Comparison of ENCODE assay signal across 9 cellular contexts in the genomic region with DNA sequence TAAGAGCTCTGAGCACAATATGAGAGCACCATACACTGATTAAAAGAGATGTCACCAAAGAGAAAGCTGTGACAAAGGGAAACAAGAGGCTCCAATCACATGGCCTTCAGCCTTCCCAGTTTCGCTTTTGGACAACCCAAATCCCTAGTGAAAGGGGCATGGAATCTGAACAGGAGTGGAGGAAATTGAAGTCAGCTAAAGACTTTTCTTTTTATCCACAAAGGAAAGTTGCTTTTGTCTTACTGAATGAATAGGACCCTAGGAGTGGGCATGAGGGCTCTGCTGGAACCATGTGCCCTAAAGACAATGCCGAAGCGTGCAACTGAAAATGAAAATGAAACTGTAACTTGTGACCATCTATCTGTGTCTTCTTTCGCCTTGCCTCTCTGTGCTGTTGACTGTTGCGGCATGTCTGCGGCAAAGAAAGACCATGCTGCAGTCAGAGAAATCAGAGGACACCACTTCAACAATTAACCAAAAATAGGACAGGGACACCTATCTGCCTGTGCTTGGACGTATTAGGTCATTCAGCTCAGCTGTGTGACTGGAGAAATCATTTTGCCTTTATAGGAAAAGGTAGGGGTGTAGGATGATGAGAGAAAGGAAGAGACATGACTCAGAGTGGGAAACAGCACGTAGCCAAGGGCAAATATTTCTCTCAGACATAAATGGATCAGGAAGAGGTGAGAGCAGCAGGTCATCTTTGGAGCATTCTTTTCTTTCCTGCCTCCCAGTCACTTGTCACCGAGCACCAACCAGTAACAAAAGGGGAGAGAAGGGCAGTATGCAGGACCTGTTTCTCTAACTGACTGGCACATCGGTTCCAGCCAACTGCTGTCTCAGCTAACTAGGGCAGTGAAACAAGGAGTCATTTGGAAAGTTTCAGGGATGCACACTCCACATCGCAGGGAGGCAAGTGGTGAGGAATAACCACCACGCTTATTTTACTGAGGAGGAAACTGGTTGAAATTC. TPM values are rescaled to one million over a fixed set of nuclear protein-coding genes. Genes with fewer than 3 reads are reported as not detected.
DNase-seq lines count a peak whose midpoint lies in the region; ATAC-seq, FAIRE-seq and TF ChIP-seq lines count a peak whose summit lies in the region.
"Had no signal": no experiment of that assay in that cellular context is flagged by ENCODE, and none has a peak within 500 bp of the region (broad histone marks: within the 10 kb centered on the region; RNA-seq: fewer than 3 reads in every experiment).

No MANE protein-coding gene starts in this region.

- no peak overlapping the region for H3K4ac ChIP-seq in mesenchymal stem cell (ENCODE audit: low read depth in 1 of 2, low read length in 2 of 2)

- intact Hi-C loops in mammary epithelial cell (cut with micrococcal nuclease) = loop anchor here (1.0 kb wide), 2 partner anchors 10 to 12 kb away; no protein-coding TSS in a partner anchor

- peak overlapping the region; percentile 16 to 68 for H3K18ac ChIP-seq in mesenchymal stem cell (ENCODE audit: low read depth in 1 of 2, low read length in 2 of 2)

- H3K14ac ChIP-seq in mesenchymal stem cell (ENCODE audit: low read length in 2 of 2) = no peak overlapping the region

- ATAC-seq in GM18508 (IDR thresholded peaks at IDR 0.05; ENCODE audit: insufficient read depth, unreplicated experiment) (peak; percentile 98), HG02938 (IDR thresholded peaks at IDR 0.05; ENCODE audit: unreplicated experiment) (peak; percentile 98)

- in situ Hi-C loops in mammary epithelial cell (cut with MboI; ENCODE audit: low sequenced_read_pairs in 2 of 2) = no loop called here

- H2BK120ac ChIP-seq in mesenchymal stem cell (ENCODE audit: low read depth, low read length) = no peak overlapping the region

- H2BK12ac ChIP-seq in mesenchymal stem cell (ENCODE audit: low read length in 2 of 2) = no peak overlapping the region

- 2% methylated on average over 10 of the region's 12 CpGs for WGBS in mammary epithelial cell (ENCODE audit: low coverage, missing lambda C conversion rate)
- WGBS in mesenchymal stem cell = 57% methylated on average over 12 of the region's 12 CpGs

- no peaks in the 10 kb centered on the region for H3K79me1 ChIP-seq in mesenchymal stem cell (replicated peaks; ENCODE audit: low read length, poor library complexity, severe bottlenecking)

- no peak overlapping the region for H2BK5ac ChIP-seq in mesenchymal stem cell (ENCODE audit: low read depth, low read length, poor library complexity, severe bottlenecking)

- no peak for FAIRE-seq in D721Med (lab: Jason Lieb, UNC)

- peak overlapping the region; percentile 90 for H3K4me2 ChIP-seq in mammary epithelial cell (ENCODE audit: insufficient read depth, low read depth, low read length)
- H3K4me2 ChIP-seq in mesenchymal stem cell (ENCODE audit: low read length, poor library complexity, severe bottlenecking) = peak overlapping the region; percentile 43

- no peaks in the 10 kb centered on the region for H3K27me3 ChIP-seq in mammary epithelial cell (ENCODE audit: insufficient read depth, low read length)
- no peaks in the 10 kb centered on the region for H3K27me3 ChIP-seq in mesenchymal stem cell (ENCODE audit: control insufficient read depth in 1 of 2, insufficient read depth in 1 of 2, low read length in 2 of 2)

- H2AK5ac ChIP-seq in mesenchymal stem cell (ENCODE audit: low read length, severe bottlenecking) = peak overlapping the region; percentile 73

- dilution Hi-C loops in mammary epithelial cell (cut with HindIII; ENCODE audit: low sequenced_read_pairs) = no loop called here

- H2BK15ac ChIP-seq in mesenchymal stem cell (ENCODE audit: low read depth, poor library complexity, severe bottlenecking) = peak overlapping the region; percentile 13

- no peak overlapping the region for H3K23ac ChIP-seq in mesenchymal stem cell (ENCODE audit: low read length in 2 of 2)

- peak overlapping the region; percentile 81 for H4K8ac ChIP-seq in mesenchymal stem cell (ENCODE audit: low read length)

- peak; percentile 14 for DNase-seq in AG08395 (ENCODE audit: low spot score)
- peak; percentile 38 to 59 for DNase-seq in NCI-H526 (lab: John Stamatoyannopoulos, UW)
- peak; percentile 90 for DNase-seq in mammary epithelial cell
- DNase-seq in mesenchymal stem cell = peak; percentile 65
- no peak for DNase-seq in ureter (ENCODE audit: low spot score)
- no peak for DNase-seq in D721Med (ENCODE audit: insufficient read length, low spot score)

- no peaks in the 10 kb centered on the region for H4K20me1 ChIP-seq in mammary epithelial cell (ENCODE audit: insufficient read depth, low read length)

- H3K9ac ChIP-seq in mammary epithelial cell (ENCODE audit: insufficient read depth, low read length) (peak overlapping the region; percentile 82), mesenchymal stem cell (ENCODE audit: low read length) (peak overlapping the region; percentile 50)

- H2AFZ ChIP-seq in mammary epithelial cell (ENCODE audit: low read depth, low read length) (peak overlapping the region; percentile 71), mesenchymal stem cell (ENCODE audit: low read depth, low read length) (peak overlapping the region; percentile 5)

- H3K9me3 ChIP-seq in mammary epithelial cell (replicated peaks; ENCODE audit: insufficient read depth, low read length) (no peaks in the 10 kb centered on the region), mesenchymal stem cell (ENCODE audit: control insufficient read depth, low read length) (no peaks in the 10 kb centered on the region)

- H3K27ac ChIP-seq in mammary epithelial cell (ENCODE audit: insufficient read depth, low read depth, low read length) (peak overlapping the region; percentile 90), mesenchymal stem cell (ENCODE audit: low read length, poor library complexity, severe bottlenecking) (peak overlapping the region; percentile 88)

- no peak overlapping the region for H4K91ac ChIP-seq in mesenchymal stem cell (ENCODE audit: low read length)

- peaks cover 9% of the 10 kb centered on the region for H3K79me2 ChIP-seq in mammary epithelial cell (ENCODE audit: insufficient read depth, low read length)

- no peak for TF ChIP-seq CTCF in mammary epithelial cell (conservative IDR thresholded peaks at IDR 0.05 in 1 of 2, IDR thresholded peaks at IDR 0.05 in 1 of 2; ENCODE audit: extremely low read depth in 1 of 2, insufficient read depth in 1 of 2, low read depth in 1 of 2, low read length in 2 of 2)
- no peak for TF ChIP-seq CTCF in D721Med (IDR thresholded peaks at IDR 0.05; ENCODE audit: insufficient read depth, missing control alignments)

- BruUV-seq in mammary epithelial cell (replicated peaks; lab: Mats Ljungman, UMichigan) = TSS peak; percentile 91

- CTCF ChIA-PET in mammary epithelial cell (lab: Charles Lee; ENCODE audit: low non-redundant PET) = interaction anchor here (0.7 to 0.8 kb wide), 2 partner anchors 11 to 77 kb away, joined by 4 to 5 read pairs; no protein-coding TSS in a partner anchor

- peaks cover 22% of the 10 kb centered on the region for H3K4me1 ChIP-seq in mammary epithelial cell (ENCODE audit: insufficient read depth, low read length)
- peaks cover 7% of the 10 kb centered on the region for H3K4me1 ChIP-seq in mesenchymal stem cell (ENCODE audit: control insufficient read depth, insufficient read depth, low read depth, low read length)

- H3K36me3 ChIP-seq in mammary epithelial cell (ENCODE audit: insufficient read depth, low read length) = peaks cover 11% of the 10 kb centered on the region
- H3K36me3 ChIP-seq in mesenchymal stem cell (ENCODE audit: control insufficient read depth in 1 of 2, insufficient read depth in 2 of 2, low read depth in 1 of 2, low read length in 2 of 2) = peaks cover 0 to 30% of the 10 kb centered on the region in 2 experiments

- H3K4me3 ChIP-seq in mammary epithelial cell (replicated peaks in 1 of 3; ENCODE audit: insufficient read depth in 1 of 3, low read depth in 2 of 3, low read length in 3 of 3) (peak overlapping the region; percentile 40 to 61 (median 57)), mesenchymal stem cell (ENCODE audit: insufficient read depth in 1 of 2, low read depth in 1 of 2, low read length in 2 of 2) (peak overlapping the region in 1 of 2 experiments; percentile 8)

RNA-seq across cellular contexts. Expression of a gene that starts 12.3 kb away (rescaled TPM):
- total RNA-seq in mammary epithelial cell (100 to 1,000 TPM; 253 to 385 TPM), ureter (64.4 TPM)
- 402 TPM for polyA plus RNA-seq in mammary epithelial cell
- polyA minus RNA-seq in mammary epithelial cell = 674 TPM
- polyA plus RNA-seq in mesenchymal stem cell (2013, experiment 1 of 2) = 53.9 TPM
- 58.7 TPM for polyA plus RNA-seq in mesenchymal stem cell (2013, experiment 2 of 2)
- polyA plus RNA-seq: neural cell had no signal

RNA-seq across cellular contexts. Expression of a gene that starts 13.0 kb away (rescaled TPM):
- total RNA-seq in mammary epithelial cell (100 to 1,000 TPM; 485 to 894 TPM), ureter (127 TPM)
- polyA plus RNA-seq in mammary epithelial cell = 1,604 TPM
- polyA minus RNA-seq in mammary epithelial cell = 2,169 TPM
- polyA plus RNA-seq in mesenchymal stem cell (2013, experiment 1 of 2) = 281 TPM
- polyA plus RNA-seq in mesenchymal stem cell (2013, experiment 2 of 2) = 300 TPM
- polyA plus RNA-seq: neural cell had no signal

Comparison
In these comparisons a context has a peak if more than half of its experiments do, and no peak if none do; other contexts are left out.
1. DNase-seq: peak in AG08395 (single experiment), NCI-H526 (2 of 2), mammary epithelial cell (single experiment) and mesenchymal stem cell (single experiment); none in ureter (single experiment) and D721Med (single experiment).